In genomic region chr12:125688881-125689280, GRCh38 we compare ENCODE assay signal across 8 cellular contexts.
"Had no signal": no experiment of that assay in that cellular context is flagged by ENCODE, and none has a peak within 500 bp of the region (broad histone marks: within the 10 kb centered on the region; RNA-seq: fewer than 3 reads in every experiment).

No MANE protein-coding gene starts in this region.

- ATAC-seq: HCT116, HepG2, K562 had no signal

- DNase-seq: GM23248, GOT3, H9, HFFc6 had no signal

- H2AFZ ChIP-seq: GM23248 had no signal

- H3K9ac ChIP-seq: GM23248 had no signal

- H3K4me3 ChIP-seq: GM23248, K562 had no signal

- H3K27ac ChIP-seq: GM23248, HL-60 had no signal
